In the genomic region with DNA sequence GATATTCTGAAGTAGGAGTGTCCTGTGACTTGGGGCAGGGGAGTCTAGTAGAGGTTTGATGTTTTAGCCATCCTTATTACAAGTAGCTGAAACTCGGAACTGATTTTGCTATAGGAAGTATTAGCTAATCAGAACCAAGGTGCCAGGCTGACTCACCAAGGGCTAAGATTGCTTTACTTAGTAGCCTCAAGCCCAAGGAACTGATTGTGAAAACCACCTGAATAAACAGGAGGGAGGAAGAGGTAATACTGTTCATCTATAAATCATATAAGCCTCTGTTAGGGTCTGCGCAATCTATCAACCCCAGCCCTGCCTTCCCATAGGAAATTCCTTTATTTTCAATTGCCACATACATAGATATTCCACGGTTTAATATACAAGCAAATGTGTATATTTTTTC, we compare ENCODE assay signal across 8 cellular contexts. TPM values are rescaled to one million over a fixed set of nuclear protein-coding genes. Genes with fewer than 3 reads are reported as not detected.
DNase-seq lines count a peak whose midpoint lies in the region; ATAC-seq and TF ChIP-seq lines count a peak whose summit lies in the region.

No MANE protein-coding gene starts in this region.

- intact Hi-C loops in activated CD8-positive, alpha-beta T cell treated with anti-CD3 and anti-CD28 coated beads for 36 hours (cut with micrococcal nuclease) = no loop called here
- intact Hi-C loops in right cardiac atrium (cut with DNase I) = loop anchor here in 1 of 4 donors (5.0 kb wide), 1 partner anchor 75 kb away; a partner anchor contains a TSS

- H3K4me3 Mint-ChIP-seq in activated CD8-positive, alpha-beta memory T cell treated with anti-CD3 and anti-CD28 coated beads, Interleukin-2, amount 10 ng/mL, durations not matched to agents 7 days and 5 days = peak overlapping the region; percentile 70
- peak overlapping the region; percentile 57 for H3K4me3 Mint-ChIP-seq in activated CD8-positive, alpha-beta T cell treated with anti-CD3 and anti-CD28 coated beads for 36 hours

- H3K9me3 Mint-ChIP-seq in activated CD8-positive, alpha-beta memory T cell treated with anti-CD3 and anti-CD28 coated beads, Interleukin-2, amount 10 ng/mL, durations not matched to agents 7 days and 5 days (ENCODE audit: low read depth) = no peaks in the 10 kb centered on the region
- H3K9me3 Mint-ChIP-seq in activated CD8-positive, alpha-beta T cell treated with anti-CD3 and anti-CD28 coated beads for 36 hours = no peaks in the 10 kb centered on the region

- peak in 1 of 2 donors; percentile 23 for TF ChIP-seq EP300 in tibial nerve (IDR thresholded peaks at IDR 0.05)

- no peak for DNase-seq in activated CD8-positive, alpha-beta memory T cell treated with anti-CD3 and anti-CD28 coated beads, Interleukin-2, amount 10 ng/mL, durations not matched to agents 7 days and 5 days
- DNase-seq in activated CD8-positive, alpha-beta memory T cell treated with anti-CD3 and anti-CD28 coated beads, Interleukin-2, amount 50 U/mL, for 4 hours = no peak
- peak; percentile 22 for DNase-seq in activated CD8-positive, alpha-beta T cell treated with anti-CD3 and anti-CD28 coated beads for 36 hours
- no peak for DNase-seq in right cardiac atrium
- no peak for DNase-seq in tibial nerve (ENCODE audit: low spot score in 2 of 2)
- DNase-seq in OCI-M2 (lab: John Stamatoyannopoulos, UW; ENCODE audit: unreplicated experiment) = no peak
- no peak for DNase-seq in NCI-H446 treated with DMSO at 0.1 percent for 48 hours (lab: John Stamatoyannopoulos, UW)

- WGBS in right cardiac atrium = 41% methylated on average over 3 of the region's 3 CpGs
- WGBS in tibial nerve, 2 donors = 48 to 59% methylated on average over 3 of the region's 3 CpGs

- peaks cover 12 to 70% (median 29%) of the 10 kb centered on the region in 3 donors for H3K36me3 ChIP-seq in tibial nerve

- no peaks in the 10 kb centered on the region for H3K27me3 ChIP-seq in right cardiac atrium (ENCODE audit: control insufficient read depth, insufficient read depth)
- no peaks in the 10 kb centered on the region for H3K27me3 ChIP-seq in tibial nerve

- TF ChIP-seq POLR2A in tibial nerve (IDR thresholded peaks at IDR 0.05) = no peak

- peaks cover 81% of the 10 kb centered on the region for H3K36me3 Mint-ChIP-seq in activated CD8-positive, alpha-beta memory T cell treated with anti-CD3 and anti-CD28 coated beads, Interleukin-2, amount 10 ng/mL, durations not matched to agents 7 days and 5 days
- peaks cover 85% of the 10 kb centered on the region for H3K36me3 Mint-ChIP-seq in activated CD8-positive, alpha-beta T cell treated with anti-CD3 and anti-CD28 coated beads for 36 hours (ENCODE audit: low read depth)

- H3K27ac ChIP-seq in right cardiac atrium (ENCODE audit: low read length) (peak overlapping the region; percentile 95), tibial nerve (peak overlapping the region; percentile 43 to 87 (median 69))

- H3K27me3 Mint-ChIP-seq in activated CD8-positive, alpha-beta memory T cell treated with anti-CD3 and anti-CD28 coated beads, Interleukin-2, amount 10 ng/mL, durations not matched to agents 7 days and 5 days = no peaks in the 10 kb centered on the region
- H3K27me3 Mint-ChIP-seq in activated CD8-positive, alpha-beta T cell treated with anti-CD3 and anti-CD28 coated beads for 36 hours = no peaks in the 10 kb centered on the region

- peak overlapping the region; percentile 92 for H3K27ac Mint-ChIP-seq in activated CD8-positive, alpha-beta memory T cell treated with anti-CD3 and anti-CD28 coated beads, Interleukin-2, amount 10 ng/mL, durations not matched to agents 7 days and 5 days
- H3K27ac Mint-ChIP-seq in activated CD8-positive, alpha-beta T cell treated with anti-CD3 and anti-CD28 coated beads for 36 hours = peak overlapping the region; percentile 93

- H3K4me1 ChIP-seq in right cardiac atrium (ENCODE audit: control insufficient read depth, insufficient read depth, low read length) (peaks cover 3% of the 10 kb centered on the region), tibial nerve (peaks cover 5 to 73% (median 21%) of the 10 kb centered on the region in 4 donors)

- CTCF ChIA-PET in activated CD8-positive, alpha-beta memory T cell treated with anti-CD3 and anti-CD28 coated beads, Interleukin-2, amount 10 ng/mL, durations not matched to agents 7 days and 5 days (lab: Charles Lee) = interaction anchor here (0.6 to 3.6 kb wide), 5 partner anchors 8 to 75 kb away, joined by 3 to 12 read pairs (median 4); no protein-coding TSS in a partner anchor
- CTCF ChIA-PET in activated CD8-positive, alpha-beta T cell treated with anti-CD3 and anti-CD28 coated beads for 36 hours (lab: Charles Lee) = interaction anchor here (0.8 to 1.5 kb wide), 6 partner anchors 9 to 672 kb away, joined by 3 to 4 read pairs (median 3); no protein-coding TSS in a partner anchor

- peaks cover 71% of the 10 kb centered on the region for H3K4me1 Mint-ChIP-seq in activated CD8-positive, alpha-beta memory T cell treated with anti-CD3 and anti-CD28 coated beads, Interleukin-2, amount 10 ng/mL, durations not matched to agents 7 days and 5 days
- H3K4me1 Mint-ChIP-seq in activated CD8-positive, alpha-beta T cell treated with anti-CD3 and anti-CD28 coated beads for 36 hours (ENCODE audit: low read depth) = peaks cover 74% of the 10 kb centered on the region

- TF ChIP-seq CTCF in activated CD8-positive, alpha-beta T cell treated with anti-CD3 and anti-CD28 coated beads for 36 hours (IDR thresholded peaks at IDR 0.05) = no peak
- TF ChIP-seq CTCF in tibial nerve (IDR thresholded peaks at IDR 0.05) = no peak

- ATAC-seq in activated CD8-positive, alpha-beta memory T cell treated with anti-CD3 and anti-CD28 coated beads, Interleukin-2, amount 10 ng/mL, durations not matched to agents 7 days and 5 days = peak; percentile 37
- peak; percentile 57 for ATAC-seq in activated CD8-positive, alpha-beta T cell treated with anti-CD3 and anti-CD28 coated beads for 36 hours
- ATAC-seq in right cardiac atrium (no peak), GM18498 (IDR thresholded peaks at IDR 0.05; ENCODE audit: unreplicated experiment) (no peak)

- H3K9me3 ChIP-seq in right cardiac atrium (ENCODE audit: control insufficient read depth, low read length) (no peaks in the 10 kb centered on the region), tibial nerve (no peaks in the 10 kb centered on the region)

- POLR2A ChIA-PET in activated CD8-positive, alpha-beta T cell treated with anti-CD3 and anti-CD28 coated beads for 36 hours (lab: Charles Lee) = interaction anchor here (1.0 to 1.3 kb wide), 5 partner anchors 9 to 125 kb away, joined by 3 to 6 read pairs (median 5); no protein-coding TSS in a partner anchor

- H3K4me3 ChIP-seq in right cardiac atrium (ENCODE audit: low read length) (no peak overlapping the region), tibial nerve (peak overlapping the region in 1 of 4 donors; percentile 15)

RNA-seq across cellular contexts. Expression of a gene that starts 54.4 kb away (rescaled TPM):
- 100 to 1,000 TPM; 817 to 859 TPM for total RNA-seq in activated CD8-positive, alpha-beta memory T cell treated with anti-CD3 and anti-CD28 coated beads, Interleukin-2, amount 10 ng/mL, durations not matched to agents 7 days and 5 days
- total RNA-seq in activated CD8-positive, alpha-beta T cell treated with anti-CD3 and anti-CD28 coated beads for 36 hours = 100 to 1,000 TPM; 703 to 723 TPM
- total RNA-seq in right cardiac atrium = 1,000 to 10,000 TPM; 1,230 to 1,665 (median 1,377) TPM
- polyA plus RNA-seq in right cardiac atrium = 1,885 TPM
- 100 to 1,000 TPM; 484 to 621 (median 524) TPM for total RNA-seq in tibial nerve

RNA-seq across cellular contexts. Expression of a gene that starts 56.2 kb away (rescaled TPM):
- total RNA-seq in activated CD8-positive, alpha-beta memory T cell treated with anti-CD3 and anti-CD28 coated beads, Interleukin-2, amount 10 ng/mL, durations not matched to agents 7 days and 5 days = 1 to 10 TPM in 1 of 2 experiments, under 1 TPM in 1; 0.89 to 1.8 TPM
- 1 to 10 TPM; 1.7 to 2.0 TPM for total RNA-seq in activated CD8-positive, alpha-beta T cell treated with anti-CD3 and anti-CD28 coated beads for 36 hours
- under 1 TPM; 0.42 to 0.74 (median 0.50) TPM for total RNA-seq in right cardiac atrium
- polyA plus RNA-seq in right cardiac atrium = 0.32 TPM
- under 1 TPM in 2 of 4 donors, not detected in 2; 0.42 to 0.59 TPM for total RNA-seq in tibial nerve

Comparison
In these comparisons a context has a peak if more than half of its experiments do, and no peak if none do; other contexts are left out.
1. ATAC-seq: peak in activated CD8-positive, alpha-beta memory T cell treated with anti-CD3 and anti-CD28 coated beads, Interleukin-2, amount 10 ng/mL, durations not matched to agents 7 days and 5 days (single experiment) and activated CD8-positive, alpha-beta T cell treated with anti-CD3 and anti-CD28 coated beads for 36 hours (single experiment); none in right cardiac atrium (0 of 2) and GM18498 (single experiment).